ENCODE assay signal across 6 cellular contexts in the genomic region with DNA sequence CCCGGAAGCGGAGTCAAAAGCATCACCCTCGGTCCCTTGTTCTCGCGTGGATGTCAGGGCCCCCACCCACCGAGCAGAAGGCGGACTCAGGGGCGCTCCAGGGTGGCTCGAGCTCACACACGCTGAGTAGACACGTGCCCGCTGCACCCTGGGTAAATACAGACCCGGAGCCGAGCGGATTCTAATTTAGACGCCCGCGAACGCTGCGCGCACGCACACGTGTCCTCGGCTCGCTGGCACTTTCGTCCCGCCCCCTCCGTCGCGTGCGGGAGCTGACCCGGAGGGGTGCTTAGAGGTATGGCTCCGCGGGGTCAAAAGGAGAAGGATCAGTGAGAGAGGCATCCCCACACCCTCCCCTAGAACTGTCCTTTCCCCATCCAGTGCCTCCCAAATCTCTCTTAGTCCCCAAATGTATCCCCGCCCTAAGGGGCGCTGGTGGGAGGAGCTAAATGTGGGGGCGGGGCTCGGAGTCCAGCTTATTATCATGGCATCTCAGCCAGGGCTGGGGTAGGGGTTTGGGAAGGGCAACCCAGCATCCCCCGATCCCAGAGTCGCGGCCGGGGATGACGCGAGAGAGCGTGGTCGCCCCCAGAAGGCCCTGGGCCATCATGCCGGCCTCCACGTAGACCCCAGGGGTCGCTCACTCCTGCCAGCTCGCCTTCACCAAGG. TPM values are rescaled to one million over a fixed set of nuclear protein-coding genes. Genes with fewer than 3 reads are reported as not detected.
DNase-seq lines count a peak whose midpoint lies in the region; ATAC-seq and TF ChIP-seq lines count a peak whose summit lies in the region.

No MANE protein-coding gene starts in this region.

- no peaks in the 10 kb centered on the region; the same call in 1 of the 2 replicates for H3K9me3 Mint-ChIP-seq in HFFc6

- peaks cover 20% of the 10 kb centered on the region for H3K36me3 ChIP-seq in neutrophil

- no peak for TF ChIP-seq CTCF in HFFc6 (IDR thresholded peaks at IDR 0.05)
- TF ChIP-seq CTCF in cardiac fibroblast (IDR thresholded peaks at IDR 0.05; ENCODE audit: low read depth, low read length) = no peak
- no peak for TF ChIP-seq CTCF in neutrophil (IDR thresholded peaks at IDR 0.05)

- H3K27ac Mint-ChIP-seq in HFFc6 = peak overlapping the region; percentile 96

- H3K27ac ChIP-seq in neutrophil = no peak overlapping the region

- H3K4me3 Mint-ChIP-seq in HFFc6 = peak overlapping the region; percentile 91

- peaks cover 8% of the 10 kb centered on the region for H3K27me3 Mint-ChIP-seq in HFFc6 (ENCODE audit: insufficient read depth)

- DNase-seq in HFFc6 (peak; percentile 78), SK-N-DZ (ENCODE audit: low spot score) (peak; percentile 37), cardiac fibroblast (ENCODE audit: low read depth in 2 of 2) (peak in 1 of 2 donors; percentile 36), NCI-H128 (lab: John Stamatoyannopoulos, UW; ENCODE audit: unreplicated experiment) (no peak)

- ATAC-seq in GM18861 (IDR thresholded peaks at IDR 0.05; ENCODE audit: unreplicated experiment) = no peak

- peak overlapping the region; percentile 15 to 51 for H3K4me3 ChIP-seq in cardiac fibroblast (replicated peaks in 1 of 2; ENCODE audit: low read depth in 2 of 2, low read length in 2 of 2)
- peak overlapping the region; percentile 23 to 64 for H3K4me3 ChIP-seq in neutrophil (ENCODE audit: low read depth in 1 of 2, low read length in 1 of 2)

- H3K9me3 ChIP-seq in neutrophil = peaks cover 5% of the 10 kb centered on the region

- peaks cover 74% of the 10 kb centered on the region for H3K27me3 ChIP-seq in neutrophil

- H3K36me3 Mint-ChIP-seq in HFFc6 (ENCODE audit: low read depth) = peaks cover 16% of the 10 kb centered on the region

- H3K4me1 Mint-ChIP-seq in HFFc6 (ENCODE audit: low read depth) = peaks cover 35% of the 10 kb centered on the region

- peaks cover 73 to 81% of the 10 kb centered on the region in 2 experiments for H3K4me1 ChIP-seq in neutrophil (ENCODE audit: control insufficient read depth in 1 of 2, insufficient read depth in 1 of 2, low read depth in 1 of 2, low read length in 1 of 2)

RNA-seq across cellular contexts. Expression of gene ICAM5, which starts 0.5 kb away (rescaled TPM):
- total RNA-seq in HFFc6 (2021; fragmentation: NEBNext Ultra II Directional; extraction: Animal tissue kit (Norgen Biotek cat#: 25700)) = 10 to 100 TPM; 14.0 to 38.4 (median 14.4) TPM
- polyA plus RNA-seq in SK-N-DZ (2014; cell fraction: cytosol; rRNA removed) = 1.6 and 4.8 TPM in 2 replicates
- polyA plus RNA-seq in SK-N-DZ (2014; cell fraction: nucleus; rRNA removed) = 7.7 and 13.4 TPM in 2 replicates

RNA-seq across cellular contexts. Expression of gene ICAM4, which starts 2.5 kb away (rescaled TPM):
- 1 to 10 TPM in 1 of 6 experiments, under 1 TPM in 5; 0.19 to 1.0 (median 0.74) TPM for total RNA-seq in HFFc6 (2021; fragmentation: NEBNext Ultra II Directional; extraction: Animal tissue kit (Norgen Biotek cat#: 25700))
- not detected in 2 replicates for polyA plus RNA-seq in SK-N-DZ (2014; cell fraction: cytosol; rRNA removed)
- not detected in 2 replicates for polyA plus RNA-seq in SK-N-DZ (2014; cell fraction: nucleus; rRNA removed)

RNA-seq across cellular contexts. Expression of gene ICAM1, which starts 18.4 kb away (rescaled TPM):
- 10 to 100 TPM in 1 of 6 experiments, 1 to 10 TPM in 5; 5.0 to 10.1 (median 8.5) TPM for total RNA-seq in HFFc6 (2021; fragmentation: NEBNext Ultra II Directional; extraction: Animal tissue kit (Norgen Biotek cat#: 25700))
- 0.16 TPM in 1 of 2 replicates, not detected in the other for polyA plus RNA-seq in SK-N-DZ (2014; cell fraction: cytosol; rRNA removed)
- polyA plus RNA-seq in SK-N-DZ (2014; cell fraction: nucleus; rRNA removed) = not detected in 2 replicates

RNA-seq across cellular contexts. Expression of gene ZGLP1, which starts 20.3 kb away (rescaled TPM):
- total RNA-seq in HFFc6 (2021; fragmentation: NEBNext Ultra II Directional; extraction: Animal tissue kit (Norgen Biotek cat#: 25700)) = 1 to 10 TPM in 5 of 6 experiments, under 1 TPM in 1; 1.00 to 2.7 (median 2.1) TPM
- 1.6 and 2.4 TPM in 2 replicates for polyA plus RNA-seq in SK-N-DZ (2014; cell fraction: cytosol; rRNA removed)
- 16.2 and 24.5 TPM in 2 replicates for polyA plus RNA-seq in SK-N-DZ (2014; cell fraction: nucleus; rRNA removed)

RNA-seq across cellular contexts. Expression of gene FDX2, which starts 26.5 kb away (rescaled TPM):
- total RNA-seq in HFFc6 (2021; fragmentation: NEBNext Ultra II Directional; extraction: Animal tissue kit (Norgen Biotek cat#: 25700)) = 10 to 100 TPM; 33.9 to 47.3 (median 38.5) TPM
- polyA plus RNA-seq in SK-N-DZ (2014; cell fraction: cytosol; rRNA removed) = 19.8 and 31.5 TPM in 2 replicates
- polyA plus RNA-seq in SK-N-DZ (2014; cell fraction: nucleus; rRNA removed) = 34.2 and 43.1 TPM in 2 replicates
